In genomic region chr9:80866121-80866520, GRCh38 we compare ENCODE assay signal across 22 cellular contexts.
"Had no signal": no experiment of that assay in that cellular context is flagged by ENCODE, and none has a peak within 500 bp of the region (broad histone marks: within the 10 kb centered on the region; RNA-seq: fewer than 3 reads in every experiment).

No MANE protein-coding gene starts in this region.

- H3K27ac Mint-ChIP-seq: activated CD4-positive, alpha-beta memory T cell treated with anti-CD3 and anti-CD28 coated beads, Interleukin-2, amount 10 ng/mL, durations not matched to agents 7 days and 5 days; activated naive CD8-positive, alpha-beta T cell treated with anti-CD3 and anti-CD28 coated beads, Interleukin-2, amount 50 U/mL, for 24 hours; activated T-helper 1 cell treated with anti-CD3 and anti-CD28 coated beads, Interleukin-12 subunit alpha, Interleukin-12 subunit beta, Interleukin-2, Interleukin-4 antibody, amounts not matched to agents 30 ng/mL and 10 ng/mL and 1 ng/mL, durations not matched to agents 14 hours and 24 hours and 36 hours; natural killer cell had no signal

- H3K9me3 ChIP-seq: body of pancreas, prostate gland, upper lobe of right lung had no signal

- H3K27me3 Mint-ChIP-seq: activated CD4-positive, alpha-beta memory T cell treated with anti-CD3 and anti-CD28 coated beads, Interleukin-2, amount 10 ng/mL, durations not matched to agents 7 days and 5 days; activated naive CD8-positive, alpha-beta T cell treated with anti-CD3 and anti-CD28 coated beads, Interleukin-2, amount 50 U/mL, for 24 hours had no signal

- H3K4me3 Mint-ChIP-seq: activated CD4-positive, alpha-beta memory T cell treated with anti-CD3 and anti-CD28 coated beads, Interleukin-2, amount 10 ng/mL, durations not matched to agents 7 days and 5 days; activated naive CD8-positive, alpha-beta T cell treated with anti-CD3 and anti-CD28 coated beads, Interleukin-2, amount 50 U/mL, for 24 hours; activated T-helper 1 cell treated with anti-CD3 and anti-CD28 coated beads, Interleukin-12 subunit alpha, Interleukin-12 subunit beta, Interleukin-2, Interleukin-4 antibody, amounts not matched to agents 30 ng/mL and 10 ng/mL and 1 ng/mL, durations not matched to agents 14 hours and 24 hours and 36 hours; natural killer cell had no signal

- H3K36me3 ChIP-seq: heart right ventricle, left ventricle myocardium inferior, prostate gland, spleen, upper lobe of right lung had no signal

- H3K27ac ChIP-seq: body of pancreas, heart right ventricle, left ventricle myocardium inferior, prostate gland, spleen, upper lobe of right lung had no signal

- H3K4me1 Mint-ChIP-seq: activated CD4-positive, alpha-beta memory T cell treated with anti-CD3 and anti-CD28 coated beads, Interleukin-2, amount 10 ng/mL, durations not matched to agents 7 days and 5 days; activated naive CD8-positive, alpha-beta T cell treated with anti-CD3 and anti-CD28 coated beads, Interleukin-2, amount 50 U/mL, for 24 hours; natural killer cell had no signal

- H3K4me1 ChIP-seq: body of pancreas, heart right ventricle, left ventricle myocardium inferior, prostate gland, spleen, upper lobe of right lung had no signal

- H3K4me3 ChIP-seq: body of pancreas, heart right ventricle, left ventricle myocardium inferior, prostate gland, spleen, upper lobe of right lung had no signal

- H3K27me3 ChIP-seq: body of pancreas, heart right ventricle, spleen, upper lobe of right lung had no signal

- DNase-seq: activated CD4-positive, alpha-beta memory T cell treated with anti-CD3 and anti-CD28 coated beads, Interleukin-2, amount 10 ng/mL, durations not matched to agents 7 days and 5 days; activated CD4-positive, alpha-beta T cell treated with anti-CD3 and anti-CD28 coated beads for 48 hours; activated gamma-delta T cell; activated naive CD4-positive, alpha-beta T cell treated with anti-CD3 and anti-CD28 coated beads, Interleukin-2, amount 50 U/mL, for 16 hours; activated naive CD8-positive, alpha-beta T cell treated with anti-CD3 and anti-CD28 coated beads, Interleukin-2, amount 50 U/mL, for 24 hours; anterior cingulate cortex; body of pancreas; caudate nucleus; dermis blood vessel endothelial cell; effector CD8-positive, alpha-beta T cell; heart right ventricle; kidney glomerular epithelial cell; left ventricle myocardium inferior; midbrain; natural killer cell; spleen; stimulated activated CD4-positive, alpha-beta T cell treated with anti-CD3 and anti-CD28 coated beads, Interleukin-4, amount 100 ng/mL, for 1 hour; stimulated activated naive CD4-positive, alpha-beta T cell treated with Interleukin-2 at 50 U/mL for 16 hours; T-helper 2 cell; upper lobe of right lung had no signal
